Comparison of ENCODE assay signal across 9 cellular contexts in the genomic region with DNA sequence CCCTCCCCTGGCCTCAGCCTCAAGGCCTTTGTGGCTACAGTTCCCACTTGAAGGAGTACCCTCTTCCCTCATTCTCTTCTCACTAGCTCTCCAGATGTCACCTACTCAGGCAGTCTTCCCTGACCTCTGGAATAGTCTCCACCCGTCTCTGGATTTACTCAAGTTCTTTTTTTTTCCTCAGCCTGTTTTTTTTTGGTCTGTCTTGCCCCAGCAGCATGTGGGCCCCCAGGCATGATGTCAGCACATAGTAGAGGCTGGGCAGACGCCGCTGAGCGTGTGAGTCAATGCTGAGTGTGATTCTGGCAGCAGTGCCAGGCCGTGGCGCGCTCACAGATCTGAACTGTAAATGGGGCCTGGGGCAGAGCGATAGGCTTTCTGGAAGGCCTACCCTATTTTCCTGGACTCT. TPM values are rescaled to one million over a fixed set of nuclear protein-coding genes. Genes with fewer than 3 reads are reported as not detected.
A peak's percentile ranks its signal among the peaks of the same experiment; 100 is the strongest.
DNase-seq lines count a peak whose midpoint lies in the region; ATAC-seq, FAIRE-seq and TF ChIP-seq lines count a peak whose summit lies in the region.
"Not testable (repeated sequence)": the region's sequence is repeated elsewhere in the genome, so short reads cannot be mapped to it uniquely, and the experiment has no call there.
"Had no signal": no experiment of that assay in that cellular context is flagged by ENCODE, and none has a peak within 500 bp of the region (broad histone marks: within the 10 kb centered on the region; RNA-seq: fewer than 3 reads in every experiment).

No MANE protein-coding gene starts in this region.

- intact Hi-C loops in endothelial cell of umbilical vein (cut with micrococcal nuclease); left ventricle myocardium superior (cut with micrococcal nuclease): not testable (repeated sequence)

- not testable (repeated sequence) for H3K27me3 ChIP-seq in endothelial cell of umbilical vein (ENCODE audit: control insufficient read depth in 2 of 2, insufficient read depth in 2 of 2, low read length in 2 of 2); smooth muscle cell (ENCODE audit: low read depth)

- not testable (repeated sequence) for H3K4me1 ChIP-seq in endothelial cell of umbilical vein (ENCODE audit: control insufficient read depth, extremely low read depth, insufficient read depth, low read length); smooth muscle cell (ENCODE audit: low read depth)

- H3K27me3 Mint-ChIP-seq in nephron progenitor cell (ENCODE audit: low read depth, poor library complexity): not testable (repeated sequence)

- H3K9me1 ChIP-seq in endothelial cell of umbilical vein (replicated peaks; ENCODE audit: control insufficient read depth, extremely low read depth, insufficient read depth, low read length): not testable (repeated sequence)

- H2AFZ ChIP-seq in endothelial cell of umbilical vein (ENCODE audit: low read depth, low read length): peak overlapping the region; percentile 85
- not testable (repeated sequence) for H2AFZ ChIP-seq in smooth muscle cell (ENCODE audit: low read depth)

- H3K4me3 ChIP-seq in endothelial cell of umbilical vein (replicated peaks in 1 of 3; ENCODE audit: insufficient read depth in 1 of 3, low read depth in 1 of 3, low read length in 3 of 3); smooth muscle cell: not testable (repeated sequence)

- H3K9ac ChIP-seq in endothelial cell of umbilical vein (replicated peaks; ENCODE audit: extremely low read depth, insufficient read depth, low read length) (peak overlapping the region; percentile 47), smooth muscle cell (ENCODE audit: low read depth) (peak overlapping the region; percentile 54)

- not testable (repeated sequence) for H3F3A ChIP-seq in smooth muscle cell (ENCODE audit: low read depth)

- not testable (repeated sequence) for TF ChIP-seq CTCF in endothelial cell of umbilical vein (IDR thresholded peaks at IDR 0.05; ENCODE audit: extremely low read depth in 1 of 2, insufficient read depth in 1 of 2, low read depth in 1 of 2, low read length in 2 of 2); nephron progenitor cell (IDR thresholded peaks at IDR 0.05); smooth muscle cell (IDR thresholded peaks at IDR 0.05; ENCODE audit: borderline replicate concordance, insufficient read depth, poor library complexity, severe bottlenecking)

- H3K79me2 ChIP-seq in endothelial cell of umbilical vein (ENCODE audit: control insufficient read depth, insufficient read depth, low read length); smooth muscle cell (ENCODE audit: low read depth): not testable (repeated sequence)

- peaks cover 30% of the 10 kb centered on the region for H3K4me1 Mint-ChIP-seq in nephron progenitor cell

- POLR2A ChIA-PET in endothelial cell of umbilical vein (lab: Charles Lee): not testable (repeated sequence)

- peak; percentile 93 for DNase-seq in A172 (ENCODE audit: low spot score)
- peak; percentile 85 for DNase-seq in GM04504 (ENCODE audit: low read depth)
- peak; percentile 92 for DNase-seq in NCI-H226
- peak; percentile 95 for DNase-seq in amniotic epithelial cell (ENCODE audit: low read depth)
- peak; percentile 66 for DNase-seq in endothelial cell of umbilical vein (ENCODE audit: low read depth, low spot score)
- DNase-seq in left ventricle myocardium superior: peak; percentile 81
- DNase-seq in nephron progenitor cell: not testable (repeated sequence)
- DNase-seq in smooth muscle cell (lab: John Stamatoyannopoulos, UW; ENCODE audit: unreplicated experiment): peak; percentile 45

- H4K20me1 ChIP-seq in endothelial cell of umbilical vein (replicated peaks; ENCODE audit: control insufficient read depth, extremely low read depth, insufficient read depth, low read length); smooth muscle cell (ENCODE audit: low read depth): not testable (repeated sequence)

- FAIRE-seq in endothelial cell of umbilical vein (lab: Jason Lieb, UNC): peak; percentile 94

- H3K9me3 Mint-ChIP-seq in nephron progenitor cell: peaks cover 14% of the 10 kb centered on the region

- not testable (repeated sequence) for H3K36me3 Mint-ChIP-seq in nephron progenitor cell (ENCODE audit: low read depth)

- not testable (repeated sequence) for TF ChIP-seq POLR2A in endothelial cell of umbilical vein (IDR thresholded peaks at IDR 0.05; ENCODE audit: low read depth, low read length)

- ATAC-seq in left ventricle myocardium superior: peak; percentile 71

- peak overlapping the region; percentile 57 for H3K27ac ChIP-seq in endothelial cell of umbilical vein (ENCODE audit: insufficient read depth, low read depth, low read length)
- peak overlapping the region; percentile 90 for H3K27ac ChIP-seq in smooth muscle cell (ENCODE audit: low read depth)

- not testable (repeated sequence) for H3K4me3 Mint-ChIP-seq in nephron progenitor cell

- H3K9me3 ChIP-seq in endothelial cell of umbilical vein (replicated peaks; ENCODE audit: control insufficient read depth, insufficient read depth, low read length); smooth muscle cell (replicated peaks; ENCODE audit: low read depth): not testable (repeated sequence)

- not testable (repeated sequence) for H3K4me2 ChIP-seq in endothelial cell of umbilical vein (ENCODE audit: insufficient read depth, low read length); smooth muscle cell

- not testable (repeated sequence) for BruUV-seq in endothelial cell of umbilical vein (replicated peaks; lab: Mats Ljungman, UMichigan)

- not testable (repeated sequence) for H3K36me3 ChIP-seq in endothelial cell of umbilical vein (ENCODE audit: control insufficient read depth in 2 of 2, extremely low read depth in 1 of 2, insufficient read depth in 2 of 2, low read length in 2 of 2); smooth muscle cell (ENCODE audit: low read depth)

- dilution Hi-C loops in endothelial cell of umbilical vein (cut with MboI; ENCODE audit: extremely low pct_ligation_motif_present, low sequenced_read_pairs): not testable (repeated sequence)

- 28% methylated on average over 8 of the region's 8 CpGs for WGBS in smooth muscle cell (ENCODE audit: low lambda C conversion rate)

- CTCF ChIA-PET in endothelial cell of umbilical vein (lab: Charles Lee): not testable (repeated sequence)

- H3K27ac Mint-ChIP-seq in nephron progenitor cell: peak overlapping the region; percentile 60

TF ChIP-seq in endothelial cell of umbilical vein, 7 proteins besides CTCF, POLR2A, EP300 and RAD21:
- TF ChIP-seq FOS (IDR thresholded peaks at IDR 0.05; ENCODE audit: borderline replicate concordance, insufficient read depth, low read length): peak; percentile 39

RNA-seq across cellular contexts. Expression of gene KCNJ12, which starts 26.0 kb away (rescaled TPM):
- total RNA-seq in A172 (2014; rRNA removed; shearing (Covaris generic)): 0.03 and 0.05 TPM in 2 replicates
- 0.44 and 0.51 TPM in 2 replicates for total RNA-seq in endothelial cell of umbilical vein
- polyA plus RNA-seq in endothelial cell of umbilical vein: 0.19 and 0.21 TPM in 2 replicates
- 0.09 and 0.11 TPM in 2 replicates for polyA plus RNA-seq in endothelial cell of umbilical vein (2011; cell fraction: cytosol; rRNA removed)
- 0.10 and 0.14 TPM in 2 replicates for polyA plus RNA-seq in endothelial cell of umbilical vein (2011; cell fraction: nucleus; rRNA removed)
- polyA plus RNA-seq in endothelial cell of umbilical vein (2012): 1.6 and 3.1 TPM in 2 replicates
- 0.38 and 0.41 TPM in 2 replicates for polyA minus RNA-seq in endothelial cell of umbilical vein
- 4.8 TPM for polyA minus RNA-seq in endothelial cell of umbilical vein (2011; cell fraction: cytosol; rRNA and poly(A)+ RNA removed)
- 0.10 and 0.29 TPM in 2 replicates for polyA minus RNA-seq in endothelial cell of umbilical vein (2011; cell fraction: nucleus; rRNA and poly(A)+ RNA removed)
- total RNA-seq in left ventricle myocardium superior: 11.4 TPM
- total RNA-seq in smooth muscle cell: 0.04 TPM in 2 replicates
- 0.18 and 1.0 TPM in 2 replicates for polyA plus RNA-seq in smooth muscle cell
- total RNA-seq: activated T-helper 2 cell treated with anti-CD3 and anti-CD28 coated beads, Interferon-gamma antibody, Interleukin-2, Interleukin-4, amounts not matched to agents 10 μg/mL and 5 μg/mL and 100 μg/mL, durations not matched to agents 14 hours and 24 hours and 36 hours had no signal
